18 cellular contexts compared by ENCODE assay signal in the genomic region with DNA sequence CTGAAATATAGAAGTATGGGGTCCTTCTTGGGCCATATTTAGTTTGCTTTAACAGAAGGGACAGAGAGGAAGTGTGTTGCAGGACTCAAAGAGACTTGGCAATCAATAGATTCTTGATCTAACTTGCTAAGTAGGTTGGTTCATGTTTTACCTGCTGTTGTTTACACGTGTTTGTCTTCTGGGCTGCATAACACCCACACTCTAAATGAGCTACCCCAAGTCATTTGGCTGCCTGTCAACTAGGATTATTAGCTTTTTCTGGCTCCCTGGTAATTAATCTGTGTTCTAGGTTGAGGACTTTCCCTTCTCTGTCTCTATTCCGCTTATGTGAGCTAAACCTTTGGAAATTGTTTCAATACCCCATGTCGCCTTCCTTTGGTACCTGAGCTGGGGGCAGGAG. TPM values are rescaled to one million over a fixed set of nuclear protein-coding genes. Genes with fewer than 3 reads are reported as not detected.
"Had no signal": no experiment of that assay in that cellular context is flagged by ENCODE, and none has a peak within 500 bp of the region (broad histone marks: within the 10 kb centered on the region; RNA-seq: fewer than 3 reads in every experiment).

No MANE protein-coding gene starts in this region.

- ATAC-seq: left ventricle myocardium superior had no signal

- H3K36me3 ChIP-seq: thyroid gland had no signal

- H3K27ac ChIP-seq: coronary artery, epithelial cell of prostate, thyroid gland had no signal

- H3K4me3 ChIP-seq: coronary artery, thyroid gland had no signal

- DNase-seq: activated B cell treated with CpG ODN at 0.5 μM for 24 hours; activated CD4-positive, alpha-beta T cell treated with anti-CD3 and anti-CD28 coated beads, Interleukin-2, amount 10 ng/mL, durations not matched to agents 24 days and 14 days; activated naive CD4-positive, alpha-beta T cell treated with Interleukin-2 at 50 U/mL for 16 hours; caudate nucleus; effector memory CD4-positive, alpha-beta T cell; hippocampal formation; left ventricle myocardium superior; mesenchymal stem cell; nephron progenitor cell; stimulated activated CD4-positive, alpha-beta T cell treated with anti-CD3 and anti-CD28 coated beads, Interleukin-15, amount 100 ng/mL, for 24 hours; stimulated activated CD4-positive, alpha-beta T cell treated with anti-CD3 and anti-CD28 coated beads, Interleukin-4, amount 100 ng/mL, for 24 hours had no signal

- H3K9me3 ChIP-seq: thyroid gland had no signal

- H3K27me3 ChIP-seq: thyroid gland had no signal

RNA-seq across cellular contexts. Expression of gene TBPL2, which starts 10.1 kb away (rescaled TPM):
- total RNA-seq: activated B cell treated with CpG ODN at 0.5 μM for 24 hours; activated CD4-positive, alpha-beta T cell treated with anti-CD3 and anti-CD28 coated beads, Interleukin-2, amount 10 ng/mL, durations not matched to agents 24 days and 14 days; activated T-helper 1 cell treated with anti-CD3 and anti-CD28 coated beads, Interleukin-12 subunit alpha, Interleukin-12 subunit beta, Interleukin-2, Interleukin-4 antibody, amounts not matched to agents 30 ng/mL and 10 ng/mL and 1 ng/mL, durations not matched to agents 14 hours and 24 hours and 36 hours; kidney epithelial cell; left ventricle myocardium superior; omental fat pad; pulmonary artery endothelial cell; thyroid gland had no signal
